ENCODE assay signal across 2 cellular contexts in the genomic region with DNA sequence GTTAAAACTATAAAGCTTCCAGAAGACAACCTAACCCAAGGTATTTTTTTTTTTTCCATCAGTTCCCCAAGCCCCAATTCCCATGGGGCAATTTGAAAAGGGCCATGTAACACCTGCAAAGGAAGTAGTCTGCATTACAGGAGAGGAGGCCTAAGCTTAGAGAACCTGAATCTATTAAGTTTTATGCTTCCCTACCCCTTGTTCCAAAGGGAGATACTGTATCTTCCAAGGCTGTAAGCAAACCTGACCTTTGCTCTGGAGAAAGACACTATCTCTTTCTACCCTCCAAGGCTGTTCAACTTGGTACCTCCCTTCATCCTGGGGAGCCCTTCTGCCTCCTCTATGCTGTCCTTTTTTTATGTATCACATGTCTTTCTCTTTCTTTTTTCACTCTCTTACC.
TF ChIP-seq lines count a peak whose summit lies in the region.

No MANE protein-coding gene starts in this region.

TF ChIP-seq in HEK293, 187 proteins besides CTCF, POLR2A, EP300 and RAD21:
- TF ChIP-seq ZNF664 (tag by site-specific recombination; IDR thresholded peaks at IDR 0.05): no peak
- TF ChIP-seq ZSCAN30 (tag by site-specific recombination; IDR thresholded peaks at IDR 0.05): no peak
- TF ChIP-seq, protein P1, sequence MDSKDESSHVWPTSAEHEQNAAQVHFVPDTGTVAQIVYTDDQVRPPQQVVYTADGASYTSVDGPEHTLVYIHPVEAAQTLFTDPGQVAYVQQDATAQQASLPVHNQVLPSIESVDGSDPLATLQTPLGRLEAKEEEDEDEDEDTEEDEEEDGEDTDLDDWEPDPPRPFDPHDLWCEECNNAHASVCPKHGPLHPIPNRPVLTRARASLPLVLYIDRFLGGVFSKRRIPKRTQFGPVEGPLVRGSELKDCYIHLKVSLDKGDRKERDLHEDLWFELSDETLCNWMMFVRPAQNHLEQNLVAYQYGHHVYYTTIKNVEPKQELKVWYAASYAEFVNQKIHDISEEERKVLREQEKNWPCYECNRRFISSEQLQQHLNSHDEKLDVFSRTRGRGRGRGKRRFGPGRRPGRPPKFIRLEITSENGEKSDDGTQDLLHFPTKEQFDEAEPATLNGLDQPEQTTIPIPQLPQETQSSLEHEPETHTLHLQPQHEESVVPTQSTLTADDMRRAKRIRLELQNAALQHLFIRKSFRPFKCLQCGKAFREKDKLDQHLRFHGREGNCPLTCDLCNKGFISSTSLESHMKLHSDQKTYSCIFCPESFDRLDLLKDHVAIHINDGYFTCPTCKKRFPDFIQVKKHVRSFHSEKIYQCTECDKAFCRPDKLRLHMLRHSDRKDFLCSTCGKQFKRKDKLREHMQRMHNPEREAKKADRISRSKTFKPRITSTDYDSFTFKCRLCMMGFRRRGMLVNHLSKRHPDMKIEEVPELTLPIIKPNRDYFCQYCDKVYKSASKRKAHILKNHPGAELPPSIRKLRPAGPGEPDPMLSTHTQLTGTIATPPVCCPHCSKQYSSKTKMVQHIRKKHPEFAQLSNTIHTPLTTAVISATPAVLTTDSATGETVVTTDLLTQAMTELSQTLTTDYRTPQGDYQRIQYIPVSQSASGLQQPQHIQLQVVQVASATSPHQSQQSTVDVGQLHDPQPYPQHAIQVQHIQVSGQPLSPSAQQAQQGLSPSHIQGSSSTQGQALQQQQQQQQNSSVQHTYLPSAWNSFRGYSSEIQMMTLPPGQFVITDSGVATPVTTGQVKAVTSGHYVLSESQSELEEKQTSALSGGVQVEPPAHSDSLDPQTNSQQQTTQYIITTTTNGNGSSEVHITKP (tag by site-specific recombination; IDR thresholded peaks at IDR 0.05): peak; percentile 70
- no peak for TF ChIP-seq ZNF555 (tag by site-specific recombination; conservative IDR thresholded peaks at IDR 0.05)

TF ChIP-seq in K562, 482 proteins besides CTCF, POLR2A, EP300 and RAD21:
- TF ChIP-seq, protein P1 (IDR thresholded peaks at IDR 0.05; ENCODE audit: partially characterized antibody): peak; percentile 93
- no peak for TF ChIP-seq ZKSCAN8 (CRISPR knock-in tag; IDR thresholded peaks at IDR 0.05)
- TF ChIP-seq, protein P2, sequence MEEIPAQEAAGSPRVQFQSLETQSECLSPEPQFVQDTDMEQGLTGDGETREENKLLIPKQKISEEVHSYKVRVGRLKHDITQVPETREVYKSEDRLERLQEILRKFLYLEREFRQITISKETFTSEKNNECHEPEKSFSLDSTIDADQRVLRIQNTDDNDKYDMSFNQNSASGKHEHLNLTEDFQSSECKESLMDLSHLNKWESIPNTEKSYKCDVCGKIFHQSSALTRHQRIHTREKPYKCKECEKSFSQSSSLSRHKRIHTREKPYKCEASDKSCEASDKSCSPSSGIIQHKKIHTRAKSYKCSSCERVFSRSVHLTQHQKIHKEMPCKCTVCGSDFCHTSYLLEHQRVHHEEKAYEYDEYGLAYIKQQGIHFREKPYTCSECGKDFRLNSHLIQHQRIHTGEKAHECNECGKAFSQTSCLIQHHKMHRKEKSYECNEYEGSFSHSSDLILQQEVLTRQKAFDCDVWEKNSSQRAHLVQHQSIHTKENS (CRISPR knock-in tag; IDR thresholded peaks at IDR 0.05): no peak
- TF ChIP-seq, protein P3, sequence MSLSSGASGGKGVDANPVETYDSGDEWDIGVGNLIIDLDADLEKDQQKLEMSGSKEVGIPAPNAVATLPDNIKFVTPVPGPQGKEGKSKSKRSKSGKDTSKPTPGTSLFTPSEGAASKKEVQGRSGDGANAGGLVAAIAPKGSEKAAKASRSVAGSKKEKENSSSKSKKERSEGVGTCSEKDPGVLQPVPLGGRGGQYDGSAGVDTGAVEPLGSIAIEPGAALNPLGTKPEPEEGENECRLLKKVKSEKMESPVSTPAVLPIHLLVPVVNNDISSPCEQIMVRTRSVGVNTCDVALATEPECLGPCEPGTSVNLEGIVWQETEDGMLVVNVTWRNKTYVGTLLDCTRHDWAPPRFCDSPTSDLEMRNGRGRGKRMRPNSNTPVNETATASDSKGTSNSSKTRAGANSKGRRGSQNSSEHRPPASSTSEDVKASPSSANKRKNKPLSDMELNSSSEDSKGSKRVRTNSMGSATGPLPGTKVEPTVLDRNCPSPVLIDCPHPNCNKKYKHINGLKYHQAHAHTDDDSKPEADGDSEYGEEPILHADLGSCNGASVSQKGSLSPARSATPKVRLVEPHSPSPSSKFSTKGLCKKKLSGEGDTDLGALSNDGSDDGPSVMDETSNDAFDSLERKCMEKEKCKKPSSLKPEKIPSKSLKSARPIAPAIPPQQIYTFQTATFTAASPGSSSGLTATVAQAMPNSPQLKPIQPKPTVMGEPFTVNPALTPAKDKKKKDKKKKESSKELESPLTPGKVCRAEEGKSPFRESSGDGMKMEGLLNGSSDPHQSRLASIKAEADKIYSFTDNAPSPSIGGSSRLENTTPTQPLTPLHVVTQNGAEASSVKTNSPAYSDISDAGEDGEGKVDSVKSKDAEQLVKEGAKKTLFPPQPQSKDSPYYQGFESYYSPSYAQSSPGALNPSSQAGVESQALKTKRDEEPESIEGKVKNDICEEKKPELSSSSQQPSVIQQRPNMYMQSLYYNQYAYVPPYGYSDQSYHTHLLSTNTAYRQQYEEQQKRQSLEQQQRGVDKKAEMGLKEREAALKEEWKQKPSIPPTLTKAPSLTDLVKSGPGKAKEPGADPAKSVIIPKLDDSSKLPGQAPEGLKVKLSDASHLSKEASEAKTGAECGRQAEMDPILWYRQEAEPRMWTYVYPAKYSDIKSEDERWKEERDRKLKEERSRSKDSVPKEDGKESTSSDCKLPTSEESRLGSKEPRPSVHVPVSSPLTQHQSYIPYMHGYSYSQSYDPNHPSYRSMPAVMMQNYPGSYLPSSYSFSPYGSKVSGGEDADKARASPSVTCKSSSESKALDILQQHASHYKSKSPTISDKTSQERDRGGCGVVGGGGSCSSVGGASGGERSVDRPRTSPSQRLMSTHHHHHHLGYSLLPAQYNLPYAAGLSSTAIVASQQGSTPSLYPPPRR (CRISPR knock-in tag; IDR thresholded peaks at IDR 0.05; ENCODE audit: borderline replicate concordance): no peak
